Comparison of ENCODE assay signal across 31 cellular contexts in the genomic region with DNA sequence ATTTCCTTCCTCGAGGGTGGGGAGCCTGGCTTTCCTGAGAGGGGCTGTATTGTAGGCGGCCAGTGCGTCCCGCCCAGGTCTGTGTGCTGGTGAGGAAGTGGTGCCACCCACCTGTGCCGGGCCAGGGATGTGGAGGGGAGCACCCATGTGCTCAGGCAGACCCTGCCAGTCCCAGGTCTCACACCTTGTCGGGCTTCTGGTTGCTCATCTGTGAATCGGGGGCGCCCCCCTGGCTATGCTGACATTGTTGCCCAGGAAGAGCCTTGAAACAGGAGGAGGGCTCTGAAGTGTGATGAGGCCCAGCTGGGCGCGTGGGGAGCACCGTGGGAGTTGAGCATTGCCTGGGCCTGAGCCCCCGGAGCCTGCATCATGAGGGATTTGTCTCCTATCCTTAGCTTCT. TPM values are rescaled to one million over a fixed set of nuclear protein-coding genes. Genes with fewer than 3 reads are reported as not detected.
A peak's percentile ranks its signal among the peaks of the same experiment; 100 is the strongest.
DNase-seq lines count a peak whose midpoint lies in the region; ATAC-seq, FAIRE-seq and TF ChIP-seq lines count a peak whose summit lies in the region.
"Had no signal": no experiment of that assay in that cellular context is flagged by ENCODE, and none has a peak within 500 bp of the region (broad histone marks: within the 10 kb centered on the region; RNA-seq: fewer than 3 reads in every experiment).

No MANE protein-coding gene starts in this region.

- H3K36me3 ChIP-seq in HepG2 (replicated peaks in 1 of 2; ENCODE audit: control insufficient read depth in 1 of 2, insufficient read depth in 2 of 2, low read length in 2 of 2) (no peaks in the 10 kb centered on the region), right lobe of liver (no peaks in the 10 kb centered on the region), adipocyte (ENCODE audit: control insufficient read depth, insufficient read depth, low read length, severe bottlenecking) (peaks cover 14% of the 10 kb centered on the region), psoas muscle (ENCODE audit: insufficient read depth in 1 of 2, low read depth in 1 of 2) (no peaks in the 10 kb centered on the region)
- H3K36me3 ChIP-seq: BE2C, SJCRH30, uterus had no signal

- CTCF ChIA-PET in HepG2 (lab: Yijun Ruan, JAX; ENCODE audit: low intra/inter-chr PET ratio, low total read pairs) = no interaction called here

- no peak overlapping the region for H3K9ac ChIP-seq in HepG2 (ENCODE audit: insufficient read depth, low read depth, low read length)
- H3K9ac ChIP-seq in adipocyte (ENCODE audit: low read length) = peak overlapping the region; percentile 93

- no peaks in the 10 kb centered on the region for H3K79me2 ChIP-seq in HepG2 (ENCODE audit: insufficient read depth, low read length)

- H3K27ac ChIP-seq in HepG2 (ENCODE audit: extremely low read length, insufficient read depth, low read length) (no peak overlapping the region), right lobe of liver (no peak overlapping the region), psoas muscle (peak overlapping the region; percentile 30)
- H3K27ac ChIP-seq: epithelial cell of prostate, SJCRH30, uterus had no signal

- DNase-seq in HepG2 (ENCODE audit: low spot score) (no peak), right lobe of liver (no peak), adipocyte (ENCODE audit: low read depth) (no peak), psoas muscle (peak in 1 of 2 donors; percentile 53), osteocyte (ENCODE audit: extremely low spot score, unreplicated experiment) (no peak), retina (no peak), NCI-H2227 (lab: John Stamatoyannopoulos, UW; ENCODE audit: unreplicated experiment) (no peak)
- DNase-seq: activated CD4-positive, alpha-beta T cell treated with anti-CD3 and anti-CD28 coated beads for 36 hours; activated naive CD4-positive, alpha-beta T cell treated with anti-CD3 and anti-CD28 coated beads, Interleukin-2, amount 50 U/mL, for 16 hours; activated T-cell treated with anti-CD3 and anti-CD28 coated beads for 4 hours; BE2C; effector CD8-positive, alpha-beta T cell; glutamatergic neuron; KBM-7; natural killer cell; NCI-H345; occipital lobe; SJCRH30; stimulated activated naive CD4-positive, alpha-beta T cell; SW 1271; uterus had no signal

- H3K36me3 Mint-ChIP-seq in osteocyte (ENCODE audit: unreplicated experiment) = no peaks in the 10 kb centered on the region
- H3K36me3 Mint-ChIP-seq: natural killer cell had no signal

- TF ChIP-seq EP300 in HepG2 (IDR thresholded peaks at IDR 0.05; ENCODE audit: low read depth in 2 of 2, low read length in 2 of 2) = no peak
- no peak for TF ChIP-seq EP300 in HepG2 (CRISPR knock-in tag; IDR thresholded peaks at IDR 0.05; ENCODE audit: borderline replicate concordance)

- H3K27ac Mint-ChIP-seq in osteocyte (ENCODE audit: unreplicated experiment) = no peak overlapping the region
- H3K27ac Mint-ChIP-seq: activated CD4-positive, alpha-beta T cell treated with anti-CD3 and anti-CD28 coated beads for 36 hours; activated T-helper 2 cell treated with anti-CD3 and anti-CD28 coated beads, Interferon-gamma antibody, Interleukin-2, Interleukin-4, amounts not matched to agents 10 μg/mL and 5 μg/mL and 100 μg/mL, durations not matched to agents 14 hours and 24 hours and 36 hours; natural killer cell had no signal

- H3K9me3 ChIP-seq in HepG2 (ENCODE audit: low read length) (no peaks in the 10 kb centered on the region), right lobe of liver (no peaks in the 10 kb centered on the region), adipocyte (ENCODE audit: control insufficient read depth, low read length) (no peaks in the 10 kb centered on the region), psoas muscle (no peaks in the 10 kb centered on the region)
- H3K9me3 ChIP-seq: BE2C, SJCRH30, uterus had no signal

- intact Hi-C loops in HepG2 (cut with micrococcal nuclease; ENCODE audit: unreplicated experiment) (no loop called here), right lobe of liver (cut with DNase I) (no loop called here), psoas muscle (cut with DNase I) (no loop called here)

- no peak overlapping the region for H3K4me3 ChIP-seq in HepG2 (replicated peaks in 1 of 3; ENCODE audit: insufficient read depth in 1 of 3, low read depth in 2 of 3, low read length in 3 of 3)
- H3K4me3 ChIP-seq in right lobe of liver = no peak overlapping the region
- peak overlapping the region; percentile 84 for H3K4me3 ChIP-seq in adipocyte (ENCODE audit: low read length)
- H3K4me3 ChIP-seq in psoas muscle = no peak overlapping the region
- H3K4me3 ChIP-seq: GM12878, SJCRH30, uterus had no signal

- H3K4me1 Mint-ChIP-seq in osteocyte (ENCODE audit: unreplicated experiment) = peaks cover 59% of the 10 kb centered on the region

- TF ChIP-seq POLR2A in HepG2 (IDR thresholded peaks at IDR 0.05; ENCODE audit: insufficient read depth in 1 of 2, low read depth in 2 of 2, low read length in 2 of 2) (no peak), right lobe of liver (IDR thresholded peaks at IDR 0.05) (no peak)

- no peak for ATAC-seq in HepG2
- no peak for ATAC-seq in right lobe of liver
- ATAC-seq in psoas muscle = no peak
- ATAC-seq in GM21786 (IDR thresholded peaks at IDR 0.05; ENCODE audit: unreplicated experiment) = no peak
- ATAC-seq: activated CD4-positive, alpha-beta T cell treated with anti-CD3 and anti-CD28 coated beads for 36 hours; GM12878; natural killer cell had no signal

- H3K4me1 ChIP-seq in HepG2 (ENCODE audit: insufficient read depth, low read length) (no peaks in the 10 kb centered on the region), right lobe of liver (no peaks in the 10 kb centered on the region), adipocyte (ENCODE audit: control insufficient read depth, insufficient read depth, low read length) (peaks cover 68% of the 10 kb centered on the region), psoas muscle (no peaks in the 10 kb centered on the region)
- H3K4me1 ChIP-seq: BE2C, SJCRH30, uterus had no signal

- WGBS in HepG2 (ENCODE audit: low lambda C conversion rate) = 0% methylated on average over 1 of the region's 12 CpGs
- WGBS in right lobe of liver (ENCODE audit: insufficient coverage, low coverage, low lambda C conversion rate, missing lambda C conversion rate) = 46% methylated on average over 8 of the region's 12 CpGs
- WGBS in psoas muscle, 3 donors = 68 to 83% (median 74%) methylated on average over 12 of the region's 12 CpGs

- no peaks in the 10 kb centered on the region for H3K9me3 Mint-ChIP-seq in osteocyte (ENCODE audit: unreplicated experiment)
- H3K9me3 Mint-ChIP-seq: activated T-helper 2 cell treated with anti-CD3 and anti-CD28 coated beads, Interferon-gamma antibody, Interleukin-2, Interleukin-4, amounts not matched to agents 10 μg/mL and 5 μg/mL and 100 μg/mL, durations not matched to agents 14 hours and 24 hours and 36 hours; natural killer cell had no signal

- no TSS peak for BruUV-seq in HepG2 (replicated peaks; lab: Mats Ljungman, UMichigan)

- no peak overlapping the region for H3K4me3 Mint-ChIP-seq in osteocyte (ENCODE audit: unreplicated experiment)
- H3K4me3 Mint-ChIP-seq: activated CD4-positive, alpha-beta T cell treated with anti-CD3 and anti-CD28 coated beads for 36 hours; natural killer cell had no signal

- no peak overlapping the region for H3K4me2 ChIP-seq in HepG2 (ENCODE audit: low read depth, low read length)

- TF ChIP-seq RAD21 in HepG2 (CRISPR knock-in tag; IDR thresholded peaks at IDR 0.05) = no peak

- H2AFZ ChIP-seq in HepG2 (ENCODE audit: low read length) = no peak overlapping the region

- POLR2A ChIA-PET in HepG2 (lab: Yijun Ruan, JAX) = no interaction called here

- H3K27me3 ChIP-seq in HepG2 (ENCODE audit: control insufficient read depth in 1 of 2, insufficient read depth in 2 of 2, low read length in 2 of 2) (peaks cover 8 to 71% of the 10 kb centered on the region in 2 experiments), right lobe of liver (peaks cover 0 to 7% of the 10 kb centered on the region in 2 donors), adipocyte (replicated peaks; ENCODE audit: control insufficient read depth, insufficient read depth, low read length) (no peaks in the 10 kb centered on the region), psoas muscle (ENCODE audit: insufficient read depth in 3 of 3, low read length in 2 of 3) (peaks cover 0 to 20% (median 5%) of the 10 kb centered on the region in 3 donors)
- H3K27me3 ChIP-seq: BE2C, uterus had no signal

- H3K27me3 Mint-ChIP-seq in osteocyte (ENCODE audit: unreplicated experiment) = no peaks in the 10 kb centered on the region

- FAIRE-seq in HepG2 (lab: Jason Lieb, UNC) = no peak
- FAIRE-seq: bronchial epithelial cell, colon, GM12878, H54, keratinocyte, RCC 7860 had no signal

- H4K20me1 ChIP-seq in HepG2 (ENCODE audit: insufficient read depth, low read length) = peaks cover 3% of the 10 kb centered on the region; the same call in 1 of the 2 replicates

- TF ChIP-seq CTCF in HepG2 (CRISPR knock-in tag; IDR thresholded peaks at IDR 0.05) (no peak), right lobe of liver (IDR thresholded peaks at IDR 0.05) (no peak), psoas muscle (IDR thresholded peaks at IDR 0.05) (no peak), osteocyte (IDR thresholded peaks at IDR 0.05) (no peak)

- in situ Hi-C loops in HepG2 (cut with HindIII; ENCODE audit: extremely low pct_ligation_motif_present, low pct_unique_long_range_greater_than_20kb) = no loop called here

RNA-seq across cellular contexts. Expression of a gene that starts 4.8 kb away (rescaled TPM):
- total RNA-seq in HepG2 (2016; rRNA removed; fragmentation: Illumina TruSeq; extraction: Trizol) (not detected in 2 replicates), right lobe of liver (1 to 10 TPM; 1.9 to 4.0 (median 2.7) TPM), psoas muscle (10 to 100 TPM; 24.9 to 59.4 (median 29.7) TPM), osteocyte (215 and 251 TPM in 2 replicates)
- not detected in 2 replicates for total RNA-seq in HepG2 (2016; cell fraction: cytosol; rRNA removed; fragmentation: Illumina TruSeq; extraction: Trizol; ENCODE audit: low read depth)
- total RNA-seq in HepG2 (2016; cell fraction: insoluble cytoplasmic fraction; rRNA removed; fragmentation: Illumina TruSeq; extraction: Trizol) = not detected in 2 replicates
- not detected in 2 replicates for total RNA-seq in HepG2 (2016; cell fraction: membrane; rRNA removed; fragmentation: Illumina TruSeq; extraction: Trizol)
- not detected in 2 replicates for total RNA-seq in HepG2 (2016; cell fraction: nucleus; rRNA removed; fragmentation: Illumina TruSeq; extraction: Trizol)
- polyA plus RNA-seq in HepG2 (2011; rRNA removed) (0.04 TPM in 1 of 2 replicates, not detected in the other), psoas muscle (10 to 100 TPM; 12.8 to 16.1 (median 14.7) TPM)
- polyA plus RNA-seq in HepG2 (2011; cell fraction: cytosol; rRNA removed) = 0.04 TPM in 2 replicates
- 0.02 and 0.05 TPM in 2 replicates for polyA plus RNA-seq in HepG2 (2011; cell fraction: nucleus; rRNA removed)
- polyA plus RNA-seq in HepG2 (2012) = 0.05 and 0.08 TPM in 2 replicates
- polyA plus RNA-seq in HepG2 (2016; cell fraction: cytosol; fragmentation: Illumina TruSeq; extraction: Trizol; ENCODE audit: low read depth) = not detected in 2 replicates
- not detected in 2 replicates for polyA plus RNA-seq in HepG2 (2016; cell fraction: insoluble cytoplasmic fraction; fragmentation: Illumina TruSeq; extraction: Trizol; ENCODE audit: low read depth)
- not detected in 2 replicates for polyA plus RNA-seq in HepG2 (2016; cell fraction: membrane; fragmentation: Illumina TruSeq; extraction: Trizol; ENCODE audit: low read depth)
- polyA plus RNA-seq in HepG2 (2016; cell fraction: nucleus; fragmentation: Illumina TruSeq; extraction: Trizol; ENCODE audit: insufficient read depth, low read depth) = not detected in 2 replicates
- polyA minus RNA-seq in HepG2 (2011; rRNA and poly(A)+ RNA removed; ENCODE audit: low replicate concordance) = 0.06 and 0.12 TPM in 2 replicates
- not detected in 2 replicates for polyA minus RNA-seq in HepG2 (2011; cell fraction: cytosol; rRNA and poly(A)+ RNA removed)
- 0.37 TPM in 1 of 2 replicates, not detected in the other for polyA minus RNA-seq in HepG2 (2011; cell fraction: nucleus; rRNA and poly(A)+ RNA removed)
- total RNA-seq: activated T-helper 2 cell treated with anti-CD3 and anti-CD28 coated beads, Interferon-gamma antibody, Interleukin-2, Interleukin-4, amounts not matched to agents 10 μg/mL and 5 μg/mL and 100 μg/mL, durations not matched to agents 14 hours and 24 hours and 36 hours; MCF 10A; SJCRH30 had no signal

Comparison
In these comparisons a context has a peak if more than half of its experiments do, and no peak if none do; other contexts are left out.
1. RNA of a gene that starts 4.8 kb away (total RNA-seq): 215 to 251 TPM in osteocyte and 24.9 to 59.4 TPM in psoas muscle; 1.9 to 4.0 TPM in right lobe of liver and not detected in HepG2; every median in the first group is over 4 times any median in the second.